ENCODE assay signal across 12 cellular contexts in genomic region chr2:173874003-173874898, GRCh38.
A peak's percentile ranks its signal among the peaks of the same experiment; 100 is the strongest.
DNase-seq lines count a peak whose midpoint lies in the region; ATAC-seq lines count a peak whose summit lies in the region.
"Had no signal": no experiment of that assay in that cellular context is flagged by ENCODE, and none has a peak within 500 bp of the region (broad histone marks: within the 10 kb centered on the region; RNA-seq: fewer than 3 reads in every experiment).

No MANE protein-coding gene starts in this region.

- H3K9me3 Mint-ChIP-seq in stimulated activated memory B cell treated with anti-CD40 and anti-IgM and Interleukin-4, amounts not matched to agents 10 μg/mL and 1 μg/mL and 100 μg/mL, for 72 hours = no peaks in the 10 kb centered on the region
- no peaks in the 10 kb centered on the region for H3K9me3 Mint-ChIP-seq in activated CD4-positive, alpha-beta memory T cell treated with anti-CD3 and anti-CD28 coated beads, Interleukin-2, amount 10 ng/mL, durations not matched to agents 7 days and 5 days

- POLR2A ChIA-PET in activated CD4-positive, alpha-beta memory T cell treated with anti-CD3 and anti-CD28 coated beads, Interleukin-2, amount 10 ng/mL, durations not matched to agents 7 days and 5 days (lab: Charles Lee) = no interaction called here

- CTCF ChIA-PET in activated CD4-positive, alpha-beta memory T cell treated with anti-CD3 and anti-CD28 coated beads, Interleukin-2, amount 10 ng/mL, durations not matched to agents 7 days and 5 days (lab: Charles Lee) = no interaction called here

- H3K27me3 Mint-ChIP-seq in stimulated activated memory B cell treated with anti-CD40 and anti-IgM and Interleukin-4, amounts not matched to agents 10 μg/mL and 1 μg/mL and 100 μg/mL, for 72 hours = peaks cover 9% of the 10 kb centered on the region
- peaks cover 9% of the 10 kb centered on the region for H3K27me3 Mint-ChIP-seq in activated CD4-positive, alpha-beta memory T cell treated with anti-CD3 and anti-CD28 coated beads, Interleukin-2, amount 10 ng/mL, durations not matched to agents 7 days and 5 days

- H3K4me1 Mint-ChIP-seq in stimulated activated memory B cell treated with anti-CD40 and anti-IgM and Interleukin-4, amounts not matched to agents 10 μg/mL and 1 μg/mL and 100 μg/mL, for 72 hours = peaks cover 34% of the 10 kb centered on the region
- H3K4me1 Mint-ChIP-seq in activated CD4-positive, alpha-beta memory T cell treated with anti-CD3 and anti-CD28 coated beads, Interleukin-2, amount 10 ng/mL, durations not matched to agents 7 days and 5 days = no peaks in the 10 kb centered on the region

- no peaks in the 10 kb centered on the region for H3K36me3 Mint-ChIP-seq in stimulated activated memory B cell treated with anti-CD40 and anti-IgM and Interleukin-4, amounts not matched to agents 10 μg/mL and 1 μg/mL and 100 μg/mL, for 72 hours
- H3K36me3 Mint-ChIP-seq in activated CD4-positive, alpha-beta memory T cell treated with anti-CD3 and anti-CD28 coated beads, Interleukin-2, amount 10 ng/mL, durations not matched to agents 7 days and 5 days (ENCODE audit: low read depth) = no peaks in the 10 kb centered on the region

- H3K4me3 Mint-ChIP-seq in stimulated activated memory B cell treated with anti-CD40 and anti-IgM and Interleukin-4, amounts not matched to agents 10 μg/mL and 1 μg/mL and 100 μg/mL, for 72 hours = peak overlapping the region; percentile 8
- H3K4me3 Mint-ChIP-seq in activated CD4-positive, alpha-beta memory T cell treated with anti-CD3 and anti-CD28 coated beads, Interleukin-2, amount 10 ng/mL, durations not matched to agents 7 days and 5 days = no peak overlapping the region

- DNase-seq in activated CD4-positive, alpha-beta memory T cell treated with anti-CD3 and anti-CD28 coated beads, Interleukin-2, amount 10 ng/mL, durations not matched to agents 7 days and 5 days = no peak
- DNase-seq in MV-4-11 (lab: John Stamatoyannopoulos, UW) = no peak
- DNase-seq in pons (ENCODE audit: low spot score) = no peak
- no peak for DNase-seq in NCI-H2227 treated with DMSO at 0.1 percent for 48 hours (lab: John Stamatoyannopoulos, UW)
- DNase-seq: activated CD4-positive, alpha-beta T cell treated with anti-CD3 and anti-CD28 coated beads, Interleukin-2, amount 50 U/mL, for 48 hours; activated naive CD4-positive, alpha-beta T cell; NCI-H774; stimulated activated CD4-positive, alpha-beta T cell treated with anti-CD3 and anti-CD28 coated beads, Interleukin-12 subunit alpha, Interleukin-12 subunit beta, amount 100 ng/mL, for 4 hours had no signal

- peak overlapping the region; percentile 38 for H3K27ac Mint-ChIP-seq in stimulated activated memory B cell treated with anti-CD40 and anti-IgM and Interleukin-4, amounts not matched to agents 10 μg/mL and 1 μg/mL and 100 μg/mL, for 72 hours
- no peak overlapping the region for H3K27ac Mint-ChIP-seq in activated CD4-positive, alpha-beta memory T cell treated with anti-CD3 and anti-CD28 coated beads, Interleukin-2, amount 10 ng/mL, durations not matched to agents 7 days and 5 days

- ATAC-seq in GM19023 (IDR thresholded peaks at IDR 0.05; ENCODE audit: unreplicated experiment) = peak; percentile 32
- ATAC-seq in GM21786 (IDR thresholded peaks at IDR 0.05; ENCODE audit: unreplicated experiment) = peak; percentile 37
- peak; percentile 24 for ATAC-seq in HG03354 (IDR thresholded peaks at IDR 0.05; ENCODE audit: poor library complexity, severe bottlenecking, unreplicated experiment)
- ATAC-seq in stimulated activated memory B cell treated with anti-CD40 and anti-IgM and Interleukin-4, amounts not matched to agents 10 μg/mL and 1 μg/mL and 100 μg/mL, for 72 hours = no peak
